9 cellular contexts compared by ENCODE assay signal in genomic region chr10:122567056-122567660, GRCh38. TPM values are rescaled to one million over a fixed set of nuclear protein-coding genes. Genes with fewer than 3 reads are reported as not detected.
DNase-seq lines count a peak whose midpoint lies in the region; TF ChIP-seq lines count a peak whose summit lies in the region.
"Had no signal": no experiment of that assay in that cellular context is flagged by ENCODE, and none has a peak within 500 bp of the region (broad histone marks: within the 10 kb centered on the region; RNA-seq: fewer than 3 reads in every experiment).

No MANE protein-coding gene starts in this region.

- H3K36me3 ChIP-seq in BE2C = no peaks in the 10 kb centered on the region

- H3K4me1 ChIP-seq in BE2C = no peaks in the 10 kb centered on the region

- DNase-seq in BE2C (peak; percentile 18), H4 (ENCODE audit: low spot score) (peak; percentile 5), glutamatergic neuron (peak; percentile 35), DMS79 (lab: John Stamatoyannopoulos, UW) (no peak), NCI-H524 (lab: John Stamatoyannopoulos, UW) (no peak), NCI-H524 treated with DMSO at 0.1 percent for 48 hours (lab: John Stamatoyannopoulos, UW) (no peak)
- DNase-seq in activated CD4-positive, alpha-beta T cell treated with anti-CD3 and anti-CD28 coated beads, Interleukin-2, amount 10 ng/mL, durations not matched to agents 24 days and 14 days = peak; percentile 75
- DNase-seq in stimulated activated CD8-positive, alpha-beta memory T cell treated with anti-CD3 and anti-CD28 coated beads, Interleukin-4, amount 100 ng/mL, for 24 hours (ENCODE audit: low read depth) = peak; percentile 2

- peak; percentile 55 for TF ChIP-seq CTCF in BE2C (IDR thresholded peaks at IDR 0.05; ENCODE audit: low read depth, low read length)
- TF ChIP-seq CTCF in glutamatergic neuron (IDR thresholded peaks at IDR 0.05; ENCODE audit: partially characterized antibody, unreplicated experiment) = peak; percentile 64

- H3K36me3 Mint-ChIP-seq in activated CD4-positive, alpha-beta T cell treated with anti-CD3 and anti-CD28 coated beads, Interleukin-2, amount 10 ng/mL, durations not matched to agents 24 days and 14 days (ENCODE audit: low read depth) = no peaks in the 10 kb centered on the region
- no peaks in the 10 kb centered on the region for H3K36me3 Mint-ChIP-seq in glutamatergic neuron (ENCODE audit: unreplicated experiment)

- H3K4me1 Mint-ChIP-seq in activated CD4-positive, alpha-beta T cell treated with anti-CD3 and anti-CD28 coated beads, Interleukin-2, amount 10 ng/mL, durations not matched to agents 24 days and 14 days = no peaks in the 10 kb centered on the region
- peaks cover 4% of the 10 kb centered on the region for H3K4me1 Mint-ChIP-seq in glutamatergic neuron (ENCODE audit: low read depth, unreplicated experiment)
- H3K4me1 Mint-ChIP-seq: central memory CD8-positive, alpha-beta T cell had no signal

- H3K27me3 ChIP-seq in BE2C = peaks cover 5% of the 10 kb centered on the region; the same call in 1 of the 2 replicates

- no peaks in the 10 kb centered on the region for H3K9me3 Mint-ChIP-seq in activated CD4-positive, alpha-beta T cell treated with anti-CD3 and anti-CD28 coated beads, Interleukin-2, amount 10 ng/mL, durations not matched to agents 24 days and 14 days
- no peaks in the 10 kb centered on the region for H3K9me3 Mint-ChIP-seq in glutamatergic neuron (ENCODE audit: unreplicated experiment)
- H3K9me3 Mint-ChIP-seq: central memory CD8-positive, alpha-beta T cell had no signal

- no peak overlapping the region for H3K4me3 Mint-ChIP-seq in activated CD4-positive, alpha-beta T cell treated with anti-CD3 and anti-CD28 coated beads, Interleukin-2, amount 10 ng/mL, durations not matched to agents 24 days and 14 days
- no peak overlapping the region for H3K4me3 Mint-ChIP-seq in glutamatergic neuron (ENCODE audit: unreplicated experiment)
- H3K4me3 Mint-ChIP-seq: central memory CD8-positive, alpha-beta T cell had no signal

- no peak overlapping the region for H3K27ac Mint-ChIP-seq in activated CD4-positive, alpha-beta T cell treated with anti-CD3 and anti-CD28 coated beads, Interleukin-2, amount 10 ng/mL, durations not matched to agents 24 days and 14 days
- H3K27ac Mint-ChIP-seq in glutamatergic neuron (ENCODE audit: unreplicated experiment) = no peak overlapping the region

- intact Hi-C loops in activated CD4-positive, alpha-beta T cell treated with anti-CD3 and anti-CD28 coated beads, Interleukin-2, amount 10 ng/mL, durations not matched to agents 24 days and 14 days (cut with micrococcal nuclease) = loop anchor here (5.0 to 10.0 kb wide), 2 partner anchors 55 to 102 kb away; partner anchors contain the start of gene HTRA1

- H3K9me3 ChIP-seq in BE2C = no peaks in the 10 kb centered on the region

- peaks cover 14% of the 10 kb centered on the region for H3K27me3 Mint-ChIP-seq in activated CD4-positive, alpha-beta T cell treated with anti-CD3 and anti-CD28 coated beads, Interleukin-2, amount 10 ng/mL, durations not matched to agents 24 days and 14 days
- peaks cover 8% of the 10 kb centered on the region for H3K27me3 Mint-ChIP-seq in glutamatergic neuron (ENCODE audit: unreplicated experiment)

- no peak overlapping the region for H3K4me3 ChIP-seq in BE2C (ENCODE audit: low read depth, low read length)

RNA-seq across cellular contexts. Expression of gene DMBT1, which starts 6.6 kb away (rescaled TPM):
- polyA plus RNA-seq in BE2C (2012; ENCODE audit: insufficient read depth, insufficient read length, low read depth) = not detected
- total RNA-seq in H4 (2014; rRNA removed; shearing (Covaris generic)) = 0.10 TPM in 1 of 2 replicates, not detected in the other
- total RNA-seq in activated CD4-positive, alpha-beta T cell treated with anti-CD3 and anti-CD28 coated beads, Interleukin-2, amount 10 ng/mL, durations not matched to agents 24 days and 14 days = not detected in 2 replicates
- 0.17 TPM for total RNA-seq in glutamatergic neuron (ENCODE audit: unreplicated experiment)

Comparison
In these comparisons a context has a peak if more than half of its experiments do, and no peak if none do; other contexts are left out.
1. DNase-seq: peak in BE2C (single experiment), H4 (single experiment), activated CD4-positive, alpha-beta T cell treated with anti-CD3 and anti-CD28 coated beads, Interleukin-2, amount 10 ng/mL, durations not matched to agents 24 days and 14 days (single experiment), glutamatergic neuron (single experiment) and stimulated activated CD8-positive, alpha-beta memory T cell treated with anti-CD3 and anti-CD28 coated beads, Interleukin-4, amount 100 ng/mL, for 24 hours (single experiment); none in DMS79 (single experiment), NCI-H524 (0 of 2) and NCI-H524 treated with DMSO at 0.1 percent for 48 hours (single experiment).